20 cellular contexts compared by ENCODE assay signal in genomic region chr4:81418572-81418971, GRCh38.
"Had no signal": no experiment of that assay in that cellular context is flagged by ENCODE, and none has a peak within 500 bp of the region (broad histone marks: within the 10 kb centered on the region; RNA-seq: fewer than 3 reads in every experiment).

No MANE protein-coding gene starts in this region.

- H3K9me3 Mint-ChIP-seq: dendritic cell treated with granulocyte-macrophage colony-stimulating factor and Interleukin-4, amounts not matched to agents 40 ng/mL and 50 ng/mL, for 4 days; effector memory CD8-positive, alpha-beta T cell; naive thymus-derived CD8-positive, alpha-beta T cell; stimulated activated naive CD8-positive, alpha-beta T cell treated with anti-CD3 and anti-CD28 coated beads, Interleukin-15, amount 100 ng/mL, for 72 hours had no signal

- H3K27ac ChIP-seq: esophagus squamous epithelium, gastroesophageal sphincter, ovary, right atrium auricular region, sigmoid colon, testis, tibial nerve, upper lobe of right lung, vagina had no signal

- H3K36me3 Mint-ChIP-seq: naive thymus-derived CD8-positive, alpha-beta T cell had no signal

- H3K36me3 ChIP-seq: esophagus squamous epithelium, gastroesophageal sphincter, ovary, right atrium auricular region, sigmoid colon, tibial nerve, upper lobe of right lung, vagina had no signal

- H3K4me1 ChIP-seq: gastroesophageal sphincter, right atrium auricular region, sigmoid colon, testis, upper lobe of right lung, vagina had no signal

- H3K27me3 ChIP-seq: esophagus squamous epithelium, gastroesophageal sphincter, ovary, right atrium auricular region, sigmoid colon, testis, tibial nerve, upper lobe of right lung, vagina had no signal

- H3K9me3 ChIP-seq: esophagus squamous epithelium, gastroesophageal sphincter, mucosa of descending colon, ovary, right atrium auricular region, sigmoid colon, testis, tibial nerve, upper lobe of right lung, vagina had no signal

- ATAC-seq: effector memory CD8-positive, alpha-beta T cell; gastroesophageal sphincter; left lobe of liver; mucosa of descending colon; stimulated activated naive CD8-positive, alpha-beta T cell treated with anti-CD3 and anti-CD28 coated beads, Interleukin-15, amount 100 ng/mL, for 72 hours; upper lobe of right lung had no signal

- H3K4me3 ChIP-seq: esophagus squamous epithelium, gastroesophageal sphincter, mucosa of descending colon, ovary, right atrium auricular region, sigmoid colon, skin epidermis, testis, tibial nerve, upper lobe of right lung, vagina had no signal

- DNase-seq: effector memory CD8-positive, alpha-beta T cell; esophagus squamous epithelium; foreskin fibroblast; glutamatergic neuron; mammary epithelial cell; mucosa of descending colon; naive thymus-derived CD8-positive, alpha-beta T cell; nucleus accumbens; ovary; sigmoid colon; stimulated activated naive CD8-positive, alpha-beta T cell treated with anti-CD3 and anti-CD28 coated beads, Interleukin-15, amount 100 ng/mL, for 72 hours; testis; upper lobe of right lung had no signal

- H3K27ac Mint-ChIP-seq: effector memory CD8-positive, alpha-beta T cell had no signal

- H3K4me3 Mint-ChIP-seq: dendritic cell treated with granulocyte-macrophage colony-stimulating factor and Interleukin-4, amounts not matched to agents 40 ng/mL and 50 ng/mL, for 4 days; effector memory CD8-positive, alpha-beta T cell; naive thymus-derived CD8-positive, alpha-beta T cell; stimulated activated naive CD8-positive, alpha-beta T cell treated with anti-CD3 and anti-CD28 coated beads, Interleukin-15, amount 100 ng/mL, for 72 hours had no signal

- H3K27me3 Mint-ChIP-seq: dendritic cell treated with granulocyte-macrophage colony-stimulating factor and Interleukin-4, amounts not matched to agents 40 ng/mL and 50 ng/mL, for 4 days; effector memory CD8-positive, alpha-beta T cell; naive thymus-derived CD8-positive, alpha-beta T cell; stimulated activated naive CD8-positive, alpha-beta T cell treated with anti-CD3 and anti-CD28 coated beads, Interleukin-15, amount 100 ng/mL, for 72 hours had no signal
